Comparison of ENCODE assay signal across 18 cellular contexts in the genomic region with DNA sequence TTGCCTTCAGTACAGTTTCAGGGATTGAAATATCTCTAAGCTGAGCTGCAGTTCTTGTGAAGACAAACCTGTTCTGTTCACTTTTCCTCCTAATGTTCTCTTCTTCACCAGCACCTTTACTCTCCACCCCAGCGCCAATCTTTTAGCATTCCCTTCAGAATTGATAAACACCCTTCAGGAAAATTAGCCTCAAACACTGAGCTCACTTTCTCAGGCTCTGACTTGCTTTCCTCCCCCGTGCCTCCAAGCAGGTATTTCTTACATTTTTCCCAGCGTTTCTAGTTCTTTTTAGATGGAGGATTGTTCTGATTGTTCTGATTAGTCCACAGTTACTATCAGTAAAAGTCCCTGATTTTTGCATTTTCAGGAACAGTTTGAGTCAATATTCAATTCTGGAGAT.
DNase-seq lines count a peak whose midpoint lies in the region; ATAC-seq, FAIRE-seq and TF ChIP-seq lines count a peak whose summit lies in the region.
"Had no signal": no experiment of that assay in that cellular context is flagged by ENCODE, and none has a peak within 500 bp of the region (broad histone marks: within the 10 kb centered on the region; RNA-seq: fewer than 3 reads in every experiment).

No MANE protein-coding gene starts in this region.

- TF ChIP-seq RAD21 in GM12878 (IDR thresholded peaks at IDR 0.05; ENCODE audit: insufficient read depth, low read depth, low read length) = no peak

- peaks cover 25% of the 10 kb centered on the region for H3K36me3 Mint-ChIP-seq in neural crest cell (ENCODE audit: low read depth)
- peaks cover 12% of the 10 kb centered on the region for H3K36me3 Mint-ChIP-seq in Calu3 (ENCODE audit: insufficient read depth, unreplicated experiment)

- TF ChIP-seq EP300 in GM12878 (IDR thresholded peaks at IDR 0.05; ENCODE audit: borderline replicate concordance in 1 of 2, control insufficient read depth in 1 of 2, low read depth in 2 of 2, low read length in 2 of 2) = no peak

- H3K4me3 ChIP-seq in HEK293 (ENCODE audit: low read depth, low read length) (no peak overlapping the region), GM12878 (no peak overlapping the region), Peyer's patch (no peak overlapping the region)
- H3K4me3 ChIP-seq: GM23338 had no signal

- no peaks in the 10 kb centered on the region for H4K20me1 ChIP-seq in GM12878 (ENCODE audit: control insufficient read depth, insufficient read depth)

- ATAC-seq in GM12878 = no peak
- ATAC-seq: GM23338, HCT116 had no signal

- POLR2A ChIA-PET in HEK293 (lab: Yijun Ruan, JAX) = no interaction called here
- POLR2A ChIA-PET in GM12878 (lab: Charles Lee) = no interaction called here

- TF ChIP-seq POLR2A in GM12878 (IDR thresholded peaks at IDR 0.05; ENCODE audit: low read depth, low read length) (no peak), Peyer's patch (IDR thresholded peaks at IDR 0.05) (no peak)

- TF ChIP-seq CTCF in HEK293 (tag by site-specific recombination; IDR thresholded peaks at IDR 0.05) = no peak
- no peak for TF ChIP-seq CTCF in GM12878 (IDR thresholded peaks at IDR 0.05 in 2 of 3, conservative IDR thresholded peaks at IDR 0.05 in 1 of 3; ENCODE audit: control insufficient read depth in 2 of 3, extremely low read depth in 1 of 3, insufficient read depth in 1 of 3, low read depth in 3 of 3, low read length in 3 of 3)
- no peak for TF ChIP-seq CTCF in neural crest cell (conservative IDR thresholded peaks at IDR 0.05)
- no peak for TF ChIP-seq CTCF in Peyer's patch (IDR thresholded peaks at IDR 0.05)
- no peak for TF ChIP-seq CTCF in Calu3 (IDR thresholded peaks at IDR 0.05; ENCODE audit: unreplicated experiment)

- DNase-seq in GM12878 (ENCODE audit: low read depth, low spot score) (no peak), neural crest cell (ENCODE audit: low read depth, low spot score) (no peak), Peyer's patch (no peak), urothelium cell line (ENCODE audit: low spot score) (no peak), Calu3 (no peak)
- DNase-seq: C1 segment of cervical spinal cord; CD4-positive, alpha-beta memory T cell; COR-L47; DMS153; EL; GDM1; H9; HFFc6 had no signal

- H3K36me3 ChIP-seq in HEK293 (ENCODE audit: control insufficient read depth in 2 of 2, insufficient read depth in 1 of 2, low read length in 2 of 2) = peaks cover 0 to 3% of the 10 kb centered on the region in 2 experiments; a peak in 1 of 3 replicates
- H3K36me3 ChIP-seq in GM12878 (ENCODE audit: control insufficient read depth in 2 of 2, insufficient read depth in 2 of 2, low read length in 1 of 2) = no peaks in the 10 kb centered on the region
- no peaks in the 10 kb centered on the region for H3K36me3 ChIP-seq in Peyer's patch

- H2AFZ ChIP-seq in GM12878 (ENCODE audit: control insufficient read depth, low read depth, low read length) = no peak overlapping the region
- H2AFZ ChIP-seq: GM23338 had no signal

- H3K9me3 ChIP-seq in HEK293 (ENCODE audit: control insufficient read depth, insufficient read depth, low read depth, low read length) (no peaks in the 10 kb centered on the region; the same call in 1 of the 2 replicates), GM12878 (replicated peaks; ENCODE audit: control insufficient read depth, insufficient read depth, low read length) (no peaks in the 10 kb centered on the region), Peyer's patch (no peaks in the 10 kb centered on the region)

- CTCF ChIA-PET in HEK293 (lab: Yijun Ruan, JAX) (interaction anchor here (1.0 kb wide), 1 partner anchor 49 kb away, joined by 4 read pairs; no protein-coding TSS in a partner anchor), GM12878 (lab: Yijun Ruan, JAX) (interaction anchor here (1.3 to 2.0 kb wide), 4 partner anchors 20 to 131 kb away, joined by 3 to 8 read pairs (median 6); no protein-coding TSS in a partner anchor), Calu3 (lab: Charles Lee) (no interaction called here)

- H3K27me3 Mint-ChIP-seq in neural crest cell (ENCODE audit: low read depth) = peaks cover 2% of the 10 kb centered on the region
- no peaks in the 10 kb centered on the region for H3K27me3 Mint-ChIP-seq in Calu3 (ENCODE audit: unreplicated experiment)
- H3K27me3 Mint-ChIP-seq: CD4-positive, alpha-beta memory T cell had no signal

- H3K4me2 ChIP-seq in GM12878 (ENCODE audit: control insufficient read depth, insufficient read depth) = no peak overlapping the region
- H3K4me2 ChIP-seq: GM23338 had no signal

- BruUV-seq in GM12878 (replicated peaks; lab: Mats Ljungman, UMichigan) (TSS peak; percentile 19), Calu3 (replicated peaks; lab: Mats Ljungman, UMichigan) (no TSS peak)

- H3K9ac ChIP-seq in GM12878 (ENCODE audit: control insufficient read depth, insufficient read depth, low read length) = no peak overlapping the region

- peaks cover 21% of the 10 kb centered on the region for H3K4me1 Mint-ChIP-seq in neural crest cell
- H3K4me1 Mint-ChIP-seq in Calu3 (ENCODE audit: low read depth, unreplicated experiment) = peaks cover 7% of the 10 kb centered on the region

- RAD21 ChIA-PET in GM12878 (lab: Charles Lee; ENCODE audit: unreplicated experiment) = interaction anchor here (2.1 kb wide), 1 partner anchor 216 kb away, joined by 5 read pairs; no protein-coding TSS in a partner anchor

- intact Hi-C loops in GM12878 (cut with micrococcal nuclease; ENCODE audit: unreplicated experiment) (no loop called here), Calu3 (cut with micrococcal nuclease; ENCODE audit: unreplicated experiment) (no loop called here)

- H3K27me3 ChIP-seq in GM12878 (replicated peaks in 1 of 2; ENCODE audit: control insufficient read depth in 2 of 2, insufficient read depth in 2 of 2, low read length in 1 of 2) (peaks cover 0 to 5% of the 10 kb centered on the region in 2 experiments; a peak in 2 of 4 replicates), Peyer's patch (no peaks in the 10 kb centered on the region)

- H3K79me2 ChIP-seq in GM12878 (ENCODE audit: control insufficient read depth, insufficient read depth, low read length) = no peaks in the 10 kb centered on the region

- FAIRE-seq in GM12878 (lab: Jason Lieb, UNC) (no peak), urothelium cell line (lab: Jason Lieb, UNC) (no peak)
- FAIRE-seq: GM12891, GM19239 had no signal

- 38% methylated on average over 3 of the region's 3 CpGs for WGBS in GM12878 (ENCODE audit: insufficient coverage, insufficient replicate concordance, low lambda C conversion rate, missing lambda C conversion rate)

- SMC1A ChIA-PET in GM12878 (lab: Charles Lee; ENCODE audit: uncharacterized antibody, unreplicated experiment) = interaction anchor here (1.0 to 1.3 kb wide), 5 partner anchors 9 to 81 kb away, joined by 3 to 4 read pairs (median 3); no protein-coding TSS in a partner anchor

- H3K27ac ChIP-seq in HEK293 (ENCODE audit: extremely low read depth, low read depth, low read length) (no peak overlapping the region), GM12878 (ENCODE audit: control insufficient read depth, insufficient read depth) (no peak overlapping the region), Peyer's patch (no peak overlapping the region)

- H3K9me3 Mint-ChIP-seq in neural crest cell (peaks cover 14% of the 10 kb centered on the region), Calu3 (ENCODE audit: low read depth, unreplicated experiment) (peaks cover 3% of the 10 kb centered on the region)
- H3K9me3 Mint-ChIP-seq: CD4-positive, alpha-beta memory T cell; HFFc6 had no signal

- H3K4me1 ChIP-seq in HEK293 (ENCODE audit: control insufficient read depth, insufficient read depth, low read length) (peaks cover 17% of the 10 kb centered on the region), GM12878 (ENCODE audit: control insufficient read depth, insufficient read depth, low read length) (no peaks in the 10 kb centered on the region), Peyer's patch (peaks cover 0 to 13% (median 5%) of the 10 kb centered on the region in 4 donors)

- in situ Hi-C loops in GM12878 (cut with MboI) = no loop called here

- H3K4me3 Mint-ChIP-seq in neural crest cell = peak overlapping the region; percentile 81
- H3K4me3 Mint-ChIP-seq in Calu3 (ENCODE audit: low read depth, unreplicated experiment) = no peak overlapping the region
- H3K4me3 Mint-ChIP-seq: CD4-positive, alpha-beta memory T cell; GM23338; H9; HFFc6 had no signal

- H3K27ac Mint-ChIP-seq in neural crest cell (ENCODE audit: unreplicated experiment) = no peak overlapping the region
- H3K27ac Mint-ChIP-seq in Calu3 (ENCODE audit: unreplicated experiment) = no peak overlapping the region
- H3K27ac Mint-ChIP-seq: CD4-positive, alpha-beta memory T cell; GM23338; H9; HFFc6 had no signal

TF ChIP-seq in HEK293, 187 proteins besides CTCF, POLR2A, EP300 and RAD21:
- TF ChIP-seq HOXA7 (CRISPR knock-in tag; IDR thresholded peaks at IDR 0.05; ENCODE audit: borderline replicate concordance) = no peak
- no peak for TF ChIP-seq ZBTB21 (tag by site-specific recombination; IDR thresholded peaks at IDR 0.05)
- peak; percentile 5 for TF ChIP-seq SETDB1 (IDR thresholded peaks at IDR 0.05; ENCODE audit: insufficient read length, low read length)

TF ChIP-seq in GM12878, 131 proteins besides CTCF, POLR2A, EP300 and RAD21:
- TF ChIP-seq, protein P1, sequence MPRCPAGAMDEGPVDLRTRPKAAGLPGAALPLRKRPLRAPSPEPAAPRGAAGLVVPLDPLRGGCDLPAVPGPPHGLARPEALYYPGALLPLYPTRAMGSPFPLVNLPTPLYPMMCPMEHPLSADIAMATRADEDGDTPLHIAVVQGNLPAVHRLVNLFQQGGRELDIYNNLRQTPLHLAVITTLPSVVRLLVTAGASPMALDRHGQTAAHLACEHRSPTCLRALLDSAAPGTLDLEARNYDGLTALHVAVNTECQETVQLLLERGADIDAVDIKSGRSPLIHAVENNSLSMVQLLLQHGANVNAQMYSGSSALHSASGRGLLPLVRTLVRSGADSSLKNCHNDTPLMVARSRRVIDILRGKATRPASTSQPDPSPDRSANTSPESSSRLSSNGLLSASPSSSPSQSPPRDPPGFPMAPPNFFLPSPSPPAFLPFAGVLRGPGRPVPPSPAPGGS (IDR thresholded peaks at IDR 0.05; ENCODE audit: borderline replicate concordance, insufficient read depth, low read depth, low read length, poor library complexity, severe bottlenecking) = no peak
